In the genomic region with DNA sequence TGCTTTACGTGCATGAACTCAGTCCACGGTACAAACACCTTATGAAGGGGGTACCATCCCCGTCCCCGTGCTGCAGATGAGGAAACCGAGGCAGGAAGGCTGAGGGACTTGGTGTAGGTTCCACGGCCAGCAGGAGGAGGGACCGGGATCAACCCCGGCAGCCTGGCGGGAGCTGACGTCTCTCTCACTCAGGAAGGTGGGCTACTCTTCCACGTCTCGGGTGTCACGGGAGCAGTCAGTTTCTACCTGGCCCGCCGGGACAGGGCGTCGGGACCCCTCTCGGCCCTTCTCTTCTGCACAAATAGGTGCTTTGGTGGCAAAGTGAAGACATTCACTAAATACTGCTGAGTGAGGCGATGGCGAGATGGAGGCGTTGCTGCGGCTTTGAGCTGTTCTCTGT, we compare ENCODE assay signal across 28 cellular contexts.
"Had no signal": no experiment of that assay in that cellular context is flagged by ENCODE, and none has a peak within 500 bp of the region (broad histone marks: within the 10 kb centered on the region; RNA-seq: fewer than 3 reads in every experiment).

No MANE protein-coding gene starts in this region.

- H3K9ac ChIP-seq: parathyroid adenoma had no signal

- H3K27ac ChIP-seq: lower lobe of right lung, parathyroid adenoma, psoas muscle, right lobe of liver, suprapubic skin, thoracic aorta, tibial artery, uterus had no signal

- H3K4me2 ChIP-seq: smooth muscle cell had no signal

- FAIRE-seq: keratinocyte had no signal

- H3K9me3 ChIP-seq: lower lobe of right lung, psoas muscle, right lobe of liver, suprapubic skin, thoracic aorta, tibial artery, uterus had no signal

- H3K36me3 ChIP-seq: uterus had no signal

- H3K27ac Mint-ChIP-seq: naive B cell; natural killer cell; nephron progenitor cell; stimulated activated memory B cell treated with anti-CD40 and anti-IgM and Interleukin-4, amounts not matched to agents 10 μg/mL and 1 μg/mL and 100 μg/mL, for 72 hours had no signal

- H2AFZ ChIP-seq: parathyroid adenoma had no signal

- H3K4me1 ChIP-seq: parathyroid adenoma had no signal

- H3K27me3 ChIP-seq: right lobe of liver, suprapubic skin, tibial artery, uterus had no signal

- H3K36me3 Mint-ChIP-seq: natural killer cell had no signal

- H3K4me3 Mint-ChIP-seq: natural killer cell; nephron progenitor cell; stimulated activated memory B cell treated with anti-CD40 and anti-IgM and Interleukin-4, amounts not matched to agents 10 μg/mL and 1 μg/mL and 100 μg/mL, for 72 hours; stimulated activated naive CD8-positive, alpha-beta T cell treated with anti-CD3 and anti-CD28 coated beads, Interleukin-15, amount 100 ng/mL, for 72 hours had no signal

- DNase-seq: hippocampal formation; kidney glomerular epithelial cell; lower lobe of right lung; mammary epithelial cell; mesenchymal stem cell; naive B cell; natural killer cell; nephron progenitor cell; nucleus accumbens; stimulated activated CD4-positive, alpha-beta T cell treated with anti-CD3 and anti-CD28 coated beads, Interleukin-1b, Interleukin-23, amount 100 ng/mL, for 48 hours; stimulated activated CD4-positive, alpha-beta T cell treated with anti-CD3 and anti-CD28 coated beads, Interleukin-2, amount 100 ng/mL, for 48 hours; stimulated activated CD4-positive, alpha-beta T cell treated with anti-CD3 and anti-CD28 coated beads, Interleukin-4, amount 100 ng/mL, for 4 hours; stimulated activated CD8-positive, alpha-beta memory T cell treated with anti-CD3 and anti-CD28 coated beads, Interleukin-4, amount 100 ng/mL, for 48 hours; stimulated activated naive CD4-positive, alpha-beta T cell treated with Interleukin-2 at 50 U/mL for 16 hours; stimulated activated naive CD8-positive, alpha-beta T cell treated with anti-CD3 and anti-CD28 coated beads, Interleukin-15, amount 100 ng/mL, for 72 hours; tibial artery; trophoblast cell; uterus had no signal

- H3K4me1 Mint-ChIP-seq: natural killer cell; stimulated activated naive CD8-positive, alpha-beta T cell treated with anti-CD3 and anti-CD28 coated beads, Interleukin-15, amount 100 ng/mL, for 72 hours had no signal

- H3K27me3 Mint-ChIP-seq: naive B cell; stimulated activated memory B cell treated with anti-CD40 and anti-IgM and Interleukin-4, amounts not matched to agents 10 μg/mL and 1 μg/mL and 100 μg/mL, for 72 hours; stimulated activated naive CD8-positive, alpha-beta T cell treated with anti-CD3 and anti-CD28 coated beads, Interleukin-15, amount 100 ng/mL, for 72 hours had no signal

- H3K4me3 ChIP-seq: lower lobe of right lung, psoas muscle, right lobe of liver, smooth muscle cell, suprapubic skin, thoracic aorta, tibial artery, uterus had no signal

- ATAC-seq: left cardiac atrium; left lobe of liver; lower lobe of right lung; natural killer cell; psoas muscle; right lobe of liver; stimulated activated memory B cell treated with anti-CD40 and anti-IgM and Interleukin-4, amounts not matched to agents 10 μg/mL and 1 μg/mL and 100 μg/mL, for 72 hours; stimulated activated naive CD8-positive, alpha-beta T cell treated with anti-CD3 and anti-CD28 coated beads, Interleukin-15, amount 100 ng/mL, for 72 hours had no signal
